ENCODE assay signal across 11 cellular contexts in genomic region chr6:2019051-2019450, GRCh38.
"Had no signal": no experiment of that assay in that cellular context is flagged by ENCODE, and none has a peak within 500 bp of the region (broad histone marks: within the 10 kb centered on the region; RNA-seq: fewer than 3 reads in every experiment).

No MANE protein-coding gene starts in this region.

- ATAC-seq: GM23338, HCT116 had no signal

- H3K4me3 ChIP-seq: GM23248, GM23338, HAP-1 had no signal

- H3K9ac ChIP-seq: GM23248 had no signal

- H3K4me1 ChIP-seq: HAP-1 had no signal

- H3K9me3 ChIP-seq: HAP-1 had no signal

- H2AFZ ChIP-seq: GM23248, GM23338 had no signal

- FAIRE-seq: H1, H54 had no signal

- H3K4me2 ChIP-seq: GM23338 had no signal

- H3K36me3 ChIP-seq: HAP-1 had no signal

- DNase-seq: GM23248, GOT3, H7, H9, HCEC 1CT, HFFc6 had no signal

- H3K27ac ChIP-seq: GM23248 had no signal
